In the genomic region with DNA sequence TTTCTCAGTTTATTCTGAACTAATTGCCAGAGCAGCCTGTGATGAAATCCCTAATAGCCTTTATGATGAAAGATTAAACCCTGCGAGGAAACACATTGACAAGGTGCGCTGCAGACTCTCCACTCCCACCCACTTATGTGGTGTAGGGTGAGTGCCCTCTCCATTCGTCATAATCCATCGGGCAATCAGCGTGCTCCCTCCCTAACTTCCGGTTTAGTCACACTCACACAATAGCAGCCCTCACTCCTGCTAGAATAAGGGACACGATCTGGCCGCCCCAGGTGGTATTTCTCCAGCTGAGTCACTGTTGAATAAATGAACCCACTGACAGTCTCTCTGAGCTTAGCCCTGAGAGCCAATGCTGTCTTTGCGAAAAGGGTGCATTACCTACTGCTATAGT, we compare ENCODE assay signal across 20 cellular contexts.
DNase-seq lines count a peak whose midpoint lies in the region; FAIRE-seq and TF ChIP-seq lines count a peak whose summit lies in the region.
"Had no signal": no experiment of that assay in that cellular context is flagged by ENCODE, and none has a peak within 500 bp of the region (broad histone marks: within the 10 kb centered on the region; RNA-seq: fewer than 3 reads in every experiment).

No MANE protein-coding gene starts in this region.

- H3K27ac Mint-ChIP-seq in MCF 10A (ENCODE audit: low read depth, unreplicated experiment) (peak overlapping the region; percentile 40), progenitor cell of endocrine pancreas (no peak overlapping the region)
- H3K27ac Mint-ChIP-seq: CD14-positive monocyte; dendritic cell treated with granulocyte-macrophage colony-stimulating factor and Interleukin-4, amounts not matched to agents 40 ng/mL and 50 ng/mL, for 4 days had no signal

- H3K4me1 Mint-ChIP-seq in MCF 10A (ENCODE audit: insufficient read depth, unreplicated experiment): peaks cover 13% of the 10 kb centered on the region
- no peaks in the 10 kb centered on the region for H3K4me1 Mint-ChIP-seq in progenitor cell of endocrine pancreas (ENCODE audit: low read depth)
- H3K4me1 Mint-ChIP-seq: CD14-positive monocyte had no signal

- no TSS peak for BruUV-seq in MCF 10A (replicated peaks; lab: Mats Ljungman, UMichigan)

- CTCF ChIA-PET in MCF 10A (lab: Yijun Ruan, JAX): no interaction called here

- H3K4me3 Mint-ChIP-seq in MCF 10A (ENCODE audit: unreplicated experiment) (no peak overlapping the region), progenitor cell of endocrine pancreas (ENCODE audit: low read depth) (no peak overlapping the region)
- H3K4me3 Mint-ChIP-seq: CD14-positive monocyte; dendritic cell treated with granulocyte-macrophage colony-stimulating factor and Interleukin-4, amounts not matched to agents 40 ng/mL and 50 ng/mL, for 4 days had no signal

- H3K9me3 Mint-ChIP-seq in MCF 10A (ENCODE audit: unreplicated experiment) (peaks cover 16% of the 10 kb centered on the region), progenitor cell of endocrine pancreas (ENCODE audit: low read depth) (no peaks in the 10 kb centered on the region)

- TF ChIP-seq CTCF in MCF 10A (IDR thresholded peaks at IDR 0.05; ENCODE audit: unreplicated experiment) (no peak), breast epithelium (IDR thresholded peaks at IDR 0.05) (no peak), bronchial epithelial cell (IDR thresholded peaks at IDR 0.05; ENCODE audit: insufficient read depth, low read length, severe bottlenecking) (no peak), progenitor cell of endocrine pancreas (IDR thresholded peaks at IDR 0.05; ENCODE audit: unreplicated experiment) (no peak)

- no peaks in the 10 kb centered on the region for H3K36me3 ChIP-seq in breast epithelium
- H3K36me3 ChIP-seq in bronchial epithelial cell (ENCODE audit: control insufficient read depth, insufficient read depth, low read length): no peaks in the 10 kb centered on the region
- H3K36me3 ChIP-seq: thyroid gland had no signal

- no peaks in the 10 kb centered on the region for H3K4me1 ChIP-seq in breast epithelium
- H3K4me1 ChIP-seq: thyroid gland had no signal

- no peaks in the 10 kb centered on the region for H3K27me3 Mint-ChIP-seq in MCF 10A (ENCODE audit: insufficient read depth, unreplicated experiment)
- peaks cover 3% of the 10 kb centered on the region for H3K27me3 Mint-ChIP-seq in progenitor cell of endocrine pancreas
- H3K27me3 Mint-ChIP-seq: dendritic cell treated with granulocyte-macrophage colony-stimulating factor and Interleukin-4, amounts not matched to agents 40 ng/mL and 50 ng/mL, for 4 days had no signal

- H3K36me3 Mint-ChIP-seq in MCF 10A (ENCODE audit: insufficient read depth, unreplicated experiment): no peaks in the 10 kb centered on the region
- H3K36me3 Mint-ChIP-seq in progenitor cell of endocrine pancreas (ENCODE audit: insufficient read depth): no peaks in the 10 kb centered on the region
- H3K36me3 Mint-ChIP-seq: CD14-positive monocyte had no signal

- H3K27me3 ChIP-seq in breast epithelium (no peaks in the 10 kb centered on the region), bronchial epithelial cell (ENCODE audit: control insufficient read depth, insufficient read depth, low read length) (no peaks in the 10 kb centered on the region)
- H3K27me3 ChIP-seq: thyroid gland had no signal

- TF ChIP-seq POLR2A in breast epithelium (IDR thresholded peaks at IDR 0.05): no peak

- FAIRE-seq in bronchial epithelial cell (lab: Jason Lieb, UNC): peak; percentile 98
- FAIRE-seq: A204.1 had no signal

- intact Hi-C loops in MCF 10A (cut with micrococcal nuclease): no loop called here
- intact Hi-C loops in breast epithelium (cut with DNase I; ENCODE audit: low total_unique reads): no loop called here

- no peak overlapping the region for H3K27ac ChIP-seq in breast epithelium
- H3K27ac ChIP-seq: RWPE1, thyroid gland had no signal

- POLR2A ChIA-PET in MCF 10A (lab: Yijun Ruan, JAX): no interaction called here

- H3K4me3 ChIP-seq in breast epithelium (no peak overlapping the region), bronchial epithelial cell (ENCODE audit: low read depth, low read length) (no peak overlapping the region)
- H3K4me3 ChIP-seq: thyroid gland had no signal

- H3K9me3 ChIP-seq in breast epithelium: no peaks in the 10 kb centered on the region
- H3K9me3 ChIP-seq: thyroid gland had no signal

- DNase-seq in MCF 10A (ENCODE audit: unreplicated experiment): peak; percentile 67
- no peak for DNase-seq in breast epithelium (ENCODE audit: low spot score in 2 of 2)
- DNase-seq in NCI-H345 treated with DMSO at 0.1 percent for 48 hours (lab: John Stamatoyannopoulos, UW; ENCODE audit: unreplicated experiment): peak; percentile 41
- peak; percentile 93 for DNase-seq in bronchial epithelial cell (ENCODE audit: low read depth)
- DNase-seq in NCI-H82 (lab: John Stamatoyannopoulos, UW): no peak
- DNase-seq in NCI-H446 treated with DMSO at 0.1 percent for 48 hours (lab: John Stamatoyannopoulos, UW): no peak
- no peak for DNase-seq in occipital lobe (lab: John Stamatoyannopoulos, UW)
- no peak for DNase-seq in progenitor cell of endocrine pancreas (ENCODE audit: low spot score, unreplicated experiment)
- DNase-seq: activated effector memory CD4-positive, alpha-beta T cell treated with anti-CD3 and anti-CD28 coated beads, Interleukin-2, amount 50 U/mL, for 16 hours; EL; H7; head of caudate nucleus; NCI-H526; stimulated activated CD4-positive, alpha-beta T cell treated with anti-CD3 and anti-CD28 coated beads, Interleukin-4, amount 100 ng/mL, for 4 hours; T-helper 1 cell; thyroid gland had no signal

Comparison
In these comparisons a context has a peak if more than half of its experiments do, and no peak if none do; other contexts are left out.
1. DNase-seq: peak in MCF 10A (single experiment), NCI-H345 treated with DMSO at 0.1 percent for 48 hours (single experiment) and bronchial epithelial cell (single experiment); none in breast epithelium (0 of 2), NCI-H82 (single experiment), NCI-H446 treated with DMSO at 0.1 percent for 48 hours (single experiment), occipital lobe (single experiment) and progenitor cell of endocrine pancreas (single experiment).